ENCODE assay signal across 1 cellular context in the genomic region with DNA sequence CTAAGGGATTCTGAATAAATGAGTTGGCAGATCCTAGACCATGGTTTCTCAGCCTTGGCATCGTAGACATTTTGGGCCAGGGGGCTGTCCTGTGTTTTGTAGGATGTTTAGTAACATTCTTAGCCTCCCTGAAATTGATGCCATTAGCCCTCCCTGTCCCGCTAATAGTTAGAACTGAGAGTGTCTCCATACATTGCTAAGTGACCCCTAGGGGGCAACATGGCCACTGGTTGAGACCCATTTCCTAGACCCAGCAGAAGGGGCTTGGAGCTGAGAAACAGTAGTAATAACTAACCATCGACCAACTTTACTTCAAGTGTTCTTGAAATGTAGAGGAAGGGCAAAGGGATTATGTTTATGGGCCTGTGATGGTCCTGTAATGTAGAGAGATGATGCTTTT.
TF ChIP-seq lines count a peak whose summit lies in the region.

No MANE protein-coding gene starts in this region.

TF ChIP-seq in A549, 52 proteins besides CTCF, POLR2A, EP300 and RAD21 (continued from another document):
- TF ChIP-seq, protein P1, sequence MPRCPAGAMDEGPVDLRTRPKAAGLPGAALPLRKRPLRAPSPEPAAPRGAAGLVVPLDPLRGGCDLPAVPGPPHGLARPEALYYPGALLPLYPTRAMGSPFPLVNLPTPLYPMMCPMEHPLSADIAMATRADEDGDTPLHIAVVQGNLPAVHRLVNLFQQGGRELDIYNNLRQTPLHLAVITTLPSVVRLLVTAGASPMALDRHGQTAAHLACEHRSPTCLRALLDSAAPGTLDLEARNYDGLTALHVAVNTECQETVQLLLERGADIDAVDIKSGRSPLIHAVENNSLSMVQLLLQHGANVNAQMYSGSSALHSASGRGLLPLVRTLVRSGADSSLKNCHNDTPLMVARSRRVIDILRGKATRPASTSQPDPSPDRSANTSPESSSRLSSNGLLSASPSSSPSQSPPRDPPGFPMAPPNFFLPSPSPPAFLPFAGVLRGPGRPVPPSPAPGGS (IDR thresholded peaks at IDR 0.05): no peak
- TF ChIP-seq HMGXB4 (CRISPR knock-in tag; IDR thresholded peaks at IDR 0.05; ENCODE audit: borderline replicate concordance) (no peak), MAFK (IDR thresholded peaks at IDR 0.05; ENCODE audit: partially characterized antibody) (no peak), MAZ (IDR thresholded peaks at IDR 0.05; ENCODE audit: borderline replicate concordance, low read depth, low read length) (no peak), BHLHE40 (IDR thresholded peaks at IDR 0.05; ENCODE audit: low read depth, low read length) (no peak)
